Comparison of ENCODE assay signal across 10 cellular contexts in genomic region chr11:102920118-102920684, GRCh38. TPM values are rescaled to one million over a fixed set of nuclear protein-coding genes. Genes with fewer than 3 reads are reported as not detected.
DNase-seq lines count a peak whose midpoint lies in the region; ATAC-seq lines count a peak whose summit lies in the region.
"Had no signal": no experiment of that assay in that cellular context is flagged by ENCODE, and none has a peak within 500 bp of the region (broad histone marks: within the 10 kb centered on the region; RNA-seq: fewer than 3 reads in every experiment).

No MANE protein-coding gene starts in this region.

- DNase-seq in GM23248 (no peak), memory B cell (ENCODE audit: low spot score in 2 of 2) (no peak), posterior cingulate gyrus (no peak), A172 (ENCODE audit: low spot score) (no peak), NCI-H1092 treated with DMSO at 0.1 percent for 48 hours (lab: John Stamatoyannopoulos, UW) (no peak), cortex of kidney (lab: John Stamatoyannopoulos, UW) (no peak)
- DNase-seq: naive thymus-derived CD8-positive, alpha-beta T cell; NCI-H1092 had no signal

- H3K9me2 ChIP-seq in GM23248 (ENCODE audit: insufficient read depth), result no peaks in the 10 kb centered on the region

- no peak overlapping the region for H3K27ac ChIP-seq in GM23248

- in situ Hi-C loops in GM23248 (cut with MboI), result no loop called here

- no peaks in the 10 kb centered on the region for H3K36me3 Mint-ChIP-seq in memory B cell
- H3K36me3 Mint-ChIP-seq: naive thymus-derived CD8-positive, alpha-beta T cell had no signal

- intact Hi-C loops in posterior cingulate gyrus (cut with DNase I), result no loop called here

- no peaks in the 10 kb centered on the region for H3K9me3 Mint-ChIP-seq in memory B cell
- H3K9me3 Mint-ChIP-seq: naive thymus-derived CD8-positive, alpha-beta T cell had no signal

- no peak overlapping the region for H3K4me2 ChIP-seq in GM23248 (ENCODE audit: unreplicated experiment)

- 0 out of 2 replicates have a peak overlapping the region, but pooled peaks have one; percentile 14 for H2AFZ ChIP-seq in GM23248

- no peak overlapping the region for H3K9ac ChIP-seq in GM23248

- H3K27me3 ChIP-seq in GM23248 (replicated peaks; ENCODE audit: insufficient read depth), result no peaks in the 10 kb centered on the region

- H3K27ac Mint-ChIP-seq in memory B cell, result peak overlapping the region; percentile 7
- H3K27ac Mint-ChIP-seq: naive thymus-derived CD8-positive, alpha-beta T cell had no signal

- H3K4me3 ChIP-seq in GM23248, result no peak overlapping the region

- no peaks in the 10 kb centered on the region for H3K4me1 ChIP-seq in GM23248 (ENCODE audit: insufficient read depth)

- H3K27me3 Mint-ChIP-seq in memory B cell, result peaks cover 6% of the 10 kb centered on the region

- WGBS in GM23248 (ENCODE audit: low coverage in 1 of 2, low lambda C conversion rate in 2 of 2, missing lambda C conversion rate in 2 of 2), 2 experiments, result 43 to 47% methylated on average over 13 of the region's 13 CpGs

- no peaks in the 10 kb centered on the region for H3K9me3 ChIP-seq in GM23248 (ENCODE audit: low read depth)

- H3K79me2 ChIP-seq in GM23248 (ENCODE audit: insufficient read depth), result no peaks in the 10 kb centered on the region

- no peaks in the 10 kb centered on the region for H3F3A ChIP-seq in GM23248 (ENCODE audit: insufficient read depth)

- peaks cover 12% of the 10 kb centered on the region for H3K4me1 Mint-ChIP-seq in memory B cell

- H4K20me1 ChIP-seq in GM23248 (ENCODE audit: insufficient read depth), result no peaks in the 10 kb centered on the region

- peak overlapping the region; percentile 41 for H3K4me3 Mint-ChIP-seq in memory B cell

- ATAC-seq in GM18909 (IDR thresholded peaks at IDR 0.05; ENCODE audit: poor library complexity, unreplicated experiment) (peak; percentile 89), HG03565 (IDR thresholded peaks at IDR 0.05; ENCODE audit: unreplicated experiment) (peak; percentile 80), memory B cell (ENCODE audit: low read depth) (peak; percentile 88)
- ATAC-seq: naive thymus-derived CD8-positive, alpha-beta T cell had no signal

- H3K36me3 ChIP-seq in GM23248 (ENCODE audit: low read depth), result no peaks in the 10 kb centered on the region

RNA-seq across cellular contexts. Expression of gene MMP13, which starts 35.3 kb away (rescaled TPM):
- not detected in 2 replicates for total RNA-seq in GM23248 (2014; rRNA removed; shearing (Covaris generic))
- polyA plus RNA-seq in GM23248 (2016; fragmentation: Nextera tagmentation; extraction: Ambion mirVana), result not detected in 2 replicates
- 2.3 and 4.2 TPM in 2 replicates for total RNA-seq in A172 (2014; rRNA removed; shearing (Covaris generic))
- total RNA-seq: naive thymus-derived CD8-positive, alpha-beta T cell had no signal
- polyA plus RNA-seq: naive thymus-derived CD8-positive, alpha-beta T cell had no signal

RNA-seq across cellular contexts. Expression of gene MMP12, which starts 45.4 kb away (rescaled TPM):
- 0.51 and 0.76 TPM in 2 replicates for total RNA-seq in GM23248 (2014; rRNA removed; shearing (Covaris generic))
- 0.19 and 0.41 TPM in 2 replicates for polyA plus RNA-seq in GM23248 (2016; fragmentation: Nextera tagmentation; extraction: Ambion mirVana)
- 0.10 TPM in 2 replicates for total RNA-seq in A172 (2014; rRNA removed; shearing (Covaris generic))
- total RNA-seq: naive thymus-derived CD8-positive, alpha-beta T cell had no signal
- polyA plus RNA-seq: naive thymus-derived CD8-positive, alpha-beta T cell had no signal
